In genomic region chr4:51865717-51866116, GRCh38 we compare ENCODE assay signal across 29 cellular contexts.
"Had no signal": no experiment of that assay in that cellular context is flagged by ENCODE, and none has a peak within 500 bp of the region (broad histone marks: within the 10 kb centered on the region; RNA-seq: fewer than 3 reads in every experiment).

No MANE protein-coding gene starts in this region.

- H3K4me3 ChIP-seq: ovary, psoas muscle, right lobe of liver, sigmoid colon, stomach, thoracic aorta, thyroid gland, transverse colon, upper lobe of right lung, uterus had no signal

- H3K36me3 ChIP-seq: ovary, uterus had no signal

- FAIRE-seq: small intestine had no signal

- H3K9me3 Mint-ChIP-seq: naive thymus-derived CD8-positive, alpha-beta T cell; natural killer cell treated with Interleukin-12 subunit alpha and Interleukin-12 subunit beta and Interleukin-15 and Interleukin-18, amount 100 ng/mL, for 72 hours; nephron progenitor cell; neural crest cell; stimulated activated effector memory CD8-positive, alpha-beta T cell treated with anti-CD3 and anti-CD28 coated beads, Interleukin-12 subunit alpha, Interleukin-12 subunit beta, amount 100 ng/mL, for 72 hours; stimulated activated naive B cell treated with anti-CD40 and anti-IgM and Interleukin-4, amounts not matched to agents 10 μg/mL and 1 μg/mL and 100 μg/mL, for 72 hours; stimulated activated naive CD8-positive, alpha-beta T cell treated with anti-CD3 and anti-CD28 coated beads, Interleukin-15, Interleukin-2, amounts not matched to agents 100 ng/mL and 50 ng/mL, for 24 hours; type B pancreatic cell had no signal

- H3K4me1 ChIP-seq: thyroid gland, upper lobe of right lung, uterus had no signal

- H3K27ac ChIP-seq: ovary, parathyroid adenoma, psoas muscle, right lobe of liver, sigmoid colon, stomach, thoracic aorta, thyroid gland, transverse colon, upper lobe of right lung, uterus had no signal

- H3K27me3 Mint-ChIP-seq: naive thymus-derived CD8-positive, alpha-beta T cell; natural killer cell treated with Interleukin-12 subunit alpha and Interleukin-12 subunit beta and Interleukin-15 and Interleukin-18, amount 100 ng/mL, for 72 hours; progenitor cell of endocrine pancreas; stimulated activated naive B cell treated with anti-CD40 and anti-IgM and Interleukin-4, amounts not matched to agents 10 μg/mL and 1 μg/mL and 100 μg/mL, for 72 hours; stimulated activated naive CD8-positive, alpha-beta T cell treated with anti-CD3 and anti-CD28 coated beads, Interleukin-15, Interleukin-2, amounts not matched to agents 100 ng/mL and 50 ng/mL, for 24 hours; type B pancreatic cell had no signal

- ATAC-seq: naive thymus-derived CD8-positive, alpha-beta T cell; natural killer cell treated with Interleukin-12 subunit alpha and Interleukin-12 subunit beta and Interleukin-15 and Interleukin-18, amount 100 ng/mL, for 72 hours; psoas muscle; right cardiac atrium; stimulated activated effector memory CD8-positive, alpha-beta T cell treated with anti-CD3 and anti-CD28 coated beads, Interleukin-12 subunit alpha, Interleukin-12 subunit beta, amount 100 ng/mL, for 72 hours; stimulated activated naive B cell treated with anti-CD40 and anti-IgM and Interleukin-4, amounts not matched to agents 10 μg/mL and 1 μg/mL and 100 μg/mL, for 72 hours; upper lobe of right lung had no signal

- H3K4me1 Mint-ChIP-seq: nephron progenitor cell, neural crest cell had no signal

- H3K9ac ChIP-seq: parathyroid adenoma had no signal

- H3K27me3 ChIP-seq: ovary, right lobe of liver, sigmoid colon, stomach, thyroid gland, transverse colon, upper lobe of right lung, uterus had no signal

- H3K4me3 Mint-ChIP-seq: naive thymus-derived CD8-positive, alpha-beta T cell; natural killer cell treated with Interleukin-12 subunit alpha and Interleukin-12 subunit beta and Interleukin-15 and Interleukin-18, amount 100 ng/mL, for 72 hours; nephron progenitor cell; neural crest cell; stimulated activated effector memory CD8-positive, alpha-beta T cell treated with anti-CD3 and anti-CD28 coated beads, Interleukin-12 subunit alpha, Interleukin-12 subunit beta, amount 100 ng/mL, for 72 hours; stimulated activated naive B cell treated with anti-CD40 and anti-IgM and Interleukin-4, amounts not matched to agents 10 μg/mL and 1 μg/mL and 100 μg/mL, for 72 hours; stimulated activated naive CD8-positive, alpha-beta T cell treated with anti-CD3 and anti-CD28 coated beads, Interleukin-15, Interleukin-2, amounts not matched to agents 100 ng/mL and 50 ng/mL, for 24 hours; type B pancreatic cell had no signal

- H3K27ac Mint-ChIP-seq: natural killer cell treated with Interleukin-12 subunit alpha and Interleukin-12 subunit beta and Interleukin-15 and Interleukin-18, amount 100 ng/mL, for 72 hours; nephron progenitor cell; progenitor cell of endocrine pancreas; stimulated activated effector memory CD8-positive, alpha-beta T cell treated with anti-CD3 and anti-CD28 coated beads, Interleukin-12 subunit alpha, Interleukin-12 subunit beta, amount 100 ng/mL, for 72 hours; stimulated activated naive B cell treated with anti-CD40 and anti-IgM and Interleukin-4, amounts not matched to agents 10 μg/mL and 1 μg/mL and 100 μg/mL, for 72 hours; stimulated activated naive CD8-positive, alpha-beta T cell treated with anti-CD3 and anti-CD28 coated beads, Interleukin-15, Interleukin-2, amounts not matched to agents 100 ng/mL and 50 ng/mL, for 24 hours; type B pancreatic cell had no signal

- H2AFZ ChIP-seq: parathyroid adenoma had no signal

- DNase-seq: naive thymus-derived CD8-positive, alpha-beta T cell; nephron progenitor cell; occipital lobe; ovary; posterior cingulate gyrus; psoas muscle; right cardiac atrium; right lobe of liver; sigmoid colon; small intestine; stimulated activated CD4-positive, alpha-beta T cell treated with anti-CD3 and anti-CD28 coated beads, Interleukin-15, amount 100 ng/mL, for 24 hours; stimulated activated CD4-positive, alpha-beta T cell treated with anti-CD3 and anti-CD28 coated beads, Interleukin-2, amount 100 ng/mL, for 24 hours; stimulated activated CD4-positive, alpha-beta T cell treated with anti-CD3 and anti-CD28 coated beads, Interleukin-2, amount 100 ng/mL, for 48 hours; stimulated activated CD4-positive, alpha-beta T cell treated with anti-CD3 and anti-CD28 coated beads, Interleukin-4, amount 100 ng/mL, for 24 hours; stimulated activated naive B cell treated with anti-CD40 and anti-IgM and Interleukin-4, amounts not matched to agents 10 μg/mL and 1 μg/mL and 100 μg/mL, for 72 hours; stimulated activated naive CD4-positive, alpha-beta T cell treated with Interleukin-2 at 50 U/mL for 16 hours; stomach; thyroid gland; transverse colon; upper lobe of right lung; uterus had no signal

- H3K9me3 ChIP-seq: ovary, psoas muscle, right lobe of liver, sigmoid colon, stomach, thoracic aorta, thyroid gland, transverse colon, upper lobe of right lung, uterus had no signal
